ENCODE assay signal across 14 cellular contexts in genomic region chr17:71760062-71760720, GRCh38.
DNase-seq lines count a peak whose midpoint lies in the region; ATAC-seq, FAIRE-seq and TF ChIP-seq lines count a peak whose summit lies in the region.
"Had no signal": no experiment of that assay in that cellular context is flagged by ENCODE, and none has a peak within 500 bp of the region (broad histone marks: within the 10 kb centered on the region; RNA-seq: fewer than 3 reads in every experiment).

No MANE protein-coding gene starts in this region.

- FAIRE-seq in D721Med (lab: Jason Lieb, UNC) (no peak), HTR-8/SVneo (lab: Jason Lieb, UNC) (peak; percentile 70), GM12892 (lab: Jason Lieb, UNC) (no peak)

- no peak for ATAC-seq in HG03571 (IDR thresholded peaks at IDR 0.05; ENCODE audit: unreplicated experiment)
- ATAC-seq in GM18517 (IDR thresholded peaks at IDR 0.05; ENCODE audit: unreplicated experiment): no peak
- ATAC-seq: left lobe of liver; naive thymus-derived CD8-positive, alpha-beta T cell had no signal

- no peak overlapping the region for H3K27ac ChIP-seq in VCaP

- TF ChIP-seq POLR2A in GM12892 (IDR thresholded peaks at IDR 0.05; ENCODE audit: low read depth, low read length): no peak

- DNase-seq in D721Med (ENCODE audit: insufficient read length, low spot score) (no peak), HTR-8/SVneo (ENCODE audit: insufficient read length, low spot score) (no peak), kidney tubule cell (ENCODE audit: low spot score) (peak; percentile 26), GM12892 (ENCODE audit: insufficient read length) (no peak), SK-N-DZ (ENCODE audit: low spot score) (no peak)
- DNase-seq: activated CD4-positive, alpha-beta memory T cell treated with anti-CD3 and anti-CD28 coated beads for 36 hours; effector memory CD4-positive, alpha-beta T cell; head of caudate nucleus; naive thymus-derived CD8-positive, alpha-beta T cell; T-helper 9 cell had no signal

- peak; percentile 36 for TF ChIP-seq CTCF in D721Med (IDR thresholded peaks at IDR 0.05; ENCODE audit: insufficient read depth, missing control alignments)
- TF ChIP-seq CTCF in VCaP (conservative IDR thresholded peaks at IDR 0.05): peak; percentile 39
